8 cellular contexts compared by ENCODE assay signal in genomic region chr3:195208183-195208582, GRCh38.
DNase-seq lines count a peak whose midpoint lies in the region; ATAC-seq, FAIRE-seq and TF ChIP-seq lines count a peak whose summit lies in the region.

No MANE protein-coding gene starts in this region.

- peak overlapping the region; percentile 93 for H3K9ac ChIP-seq in adipocyte (ENCODE audit: low read length)

- H3K36me3 ChIP-seq in right atrium auricular region (no peaks in the 10 kb centered on the region), adipocyte (ENCODE audit: control insufficient read depth, insufficient read depth, low read length, severe bottlenecking) (no peaks in the 10 kb centered on the region), upper lobe of right lung (no peaks in the 10 kb centered on the region), small intestine (ENCODE audit: control insufficient read depth in 2 of 2, insufficient read depth in 2 of 2, low read length in 2 of 2) (no peaks in the 10 kb centered on the region)

- H3K4me3 ChIP-seq in right atrium auricular region (no peak overlapping the region), right cardiac atrium (ENCODE audit: low read length) (no peak overlapping the region), adipocyte (ENCODE audit: low read length) (peak overlapping the region; percentile 73), upper lobe of right lung (no peak overlapping the region), small intestine (ENCODE audit: low read depth in 1 of 2, low read length in 2 of 2) (no peak overlapping the region)

- no peak for DNase-seq in right atrium auricular region (ENCODE audit: low spot score)
- DNase-seq in right cardiac atrium = no peak
- DNase-seq in adipocyte (ENCODE audit: low read depth) = no peak
- peak; percentile 29 for DNase-seq in upper lobe of right lung
- no peak for DNase-seq in GM19238 (ENCODE audit: insufficient read length, low spot score)
- no peak for DNase-seq in small intestine
- no peak for DNase-seq in SW480 (ENCODE audit: low spot score)

- ATAC-seq in right cardiac atrium (no peak), HG02885 (IDR thresholded peaks at IDR 0.05; ENCODE audit: poor library complexity, unreplicated experiment) (peak; percentile 94), upper lobe of right lung (no peak)

- 82% methylated on average over 9 of the region's 9 CpGs for WGBS in right cardiac atrium
- WGBS in small intestine, 3 donors = 79 to 84% (median 80%) methylated on average over 9 of the region's 9 CpGs

- H3K4me1 ChIP-seq in right atrium auricular region (peaks cover 0 to 61% of the 10 kb centered on the region in 2 donors), right cardiac atrium (ENCODE audit: control insufficient read depth, insufficient read depth, low read length) (peaks cover 16% of the 10 kb centered on the region), adipocyte (ENCODE audit: control insufficient read depth, insufficient read depth, low read length) (peaks cover 76% of the 10 kb centered on the region), upper lobe of right lung (peaks cover 51% of the 10 kb centered on the region), small intestine (ENCODE audit: control insufficient read depth in 2 of 2, insufficient read depth in 1 of 2, low read depth in 1 of 2, low read length in 1 of 2) (no peaks in the 10 kb centered on the region)

- FAIRE-seq in small intestine (lab: Jason Lieb, UNC) = no peak

- H3K9me3 ChIP-seq in right atrium auricular region (no peaks in the 10 kb centered on the region), right cardiac atrium (ENCODE audit: control insufficient read depth, low read length) (no peaks in the 10 kb centered on the region), adipocyte (ENCODE audit: control insufficient read depth, low read length) (no peaks in the 10 kb centered on the region), upper lobe of right lung (no peaks in the 10 kb centered on the region), small intestine (ENCODE audit: control insufficient read depth, low read depth) (no peaks in the 10 kb centered on the region)

- intact Hi-C loops in right cardiac atrium (cut with DNase I) (no loop called here), upper lobe of right lung (cut with DNase I) (no loop called here)

- H3K27me3 ChIP-seq in right atrium auricular region (no peaks in the 10 kb centered on the region), right cardiac atrium (ENCODE audit: control insufficient read depth, insufficient read depth) (no peaks in the 10 kb centered on the region), adipocyte (replicated peaks; ENCODE audit: control insufficient read depth, insufficient read depth, low read length) (no peaks in the 10 kb centered on the region), upper lobe of right lung (no peaks in the 10 kb centered on the region), small intestine (ENCODE audit: control insufficient read depth in 2 of 2, insufficient read depth in 2 of 2, low read length in 2 of 2) (no peaks in the 10 kb centered on the region)

- no peak for TF ChIP-seq CTCF in right atrium auricular region (IDR thresholded peaks at IDR 0.05)
- no peak for TF ChIP-seq CTCF in upper lobe of right lung (IDR thresholded peaks at IDR 0.05)

- H3K27ac ChIP-seq in right atrium auricular region = peak overlapping the region; percentile 82 to 85
- H3K27ac ChIP-seq in right cardiac atrium (ENCODE audit: low read length) = no peak overlapping the region
- peak overlapping the region; percentile 43 for H3K27ac ChIP-seq in upper lobe of right lung
- H3K27ac ChIP-seq in small intestine (ENCODE audit: low read depth in 1 of 2, low read length in 1 of 2) = peak overlapping the region in 1 of 2 donors; percentile 9
